ENCODE assay signal across 7 cellular contexts in genomic region chr19:12064266-12065099, GRCh38. TPM values are rescaled to one million over a fixed set of nuclear protein-coding genes. Genes with fewer than 3 reads are reported as not detected.
DNase-seq lines count a peak whose midpoint lies in the region; ATAC-seq and TF ChIP-seq lines count a peak whose summit lies in the region.

ZNF844 (plus strand) TSS chr19:12064731; CDS start chr19:12064874, 143 bp downstream.

- TF ChIP-seq CTCF in RWPE2 (IDR thresholded peaks at IDR 0.05; ENCODE audit: poor library complexity, severe bottlenecking) (no peak), gastroesophageal sphincter (IDR thresholded peaks at IDR 0.05) (no peak)

- H3K36me3 ChIP-seq in RWPE2 (ENCODE audit: low read depth), result no peaks in the 10 kb centered on the region; the same call in 1 of the 2 replicates
- peaks cover 0 to 24% of the 10 kb centered on the region in 2 donors for H3K36me3 ChIP-seq in gastroesophageal sphincter
- peaks cover 18% of the 10 kb centered on the region for H3K36me3 ChIP-seq in neuron (ENCODE audit: insufficient read depth, low read length)

- H3K4me1 ChIP-seq in RWPE2 (ENCODE audit: insufficient read depth, poor library complexity, severe bottlenecking), result no peaks in the 10 kb centered on the region
- H3K4me1 ChIP-seq in gastroesophageal sphincter, result peaks cover 0 to 26% (median 4%) of the 10 kb centered on the region in 3 donors
- peaks cover 6% of the 10 kb centered on the region for H3K4me1 ChIP-seq in neuron (ENCODE audit: insufficient read depth, low read length)

- H3K9me3 ChIP-seq in RWPE2 (ENCODE audit: severe bottlenecking) (peaks cover 2% of the 10 kb centered on the region), gastroesophageal sphincter (peaks cover 0 to 39% (median 1%) of the 10 kb centered on the region in 3 donors), neuron (ENCODE audit: low read length) (peaks cover 26% of the 10 kb centered on the region)

- peak within 1 kb of the TSS; percentile 75 for H3K4me3 Mint-ChIP-seq in activated naive CD4-positive, alpha-beta T cell treated with anti-CD3 and anti-CD28 coated beads, Interleukin-2, amount 10 ng/mL, durations not matched to agents 7 days and 5 days
- peak within 1 kb of the TSS; percentile 88 to 94 for H3K4me3 Mint-ChIP-seq in stimulated activated naive CD8-positive, alpha-beta T cell treated with anti-CD3 and anti-CD28 coated beads, Interleukin-15, amount 100 ng/mL, for 72 hours

- H3K36me3 Mint-ChIP-seq in activated naive CD4-positive, alpha-beta T cell treated with anti-CD3 and anti-CD28 coated beads, Interleukin-2, amount 10 ng/mL, durations not matched to agents 7 days and 5 days, result peaks cover 6% of the 10 kb centered on the region

- H3K27me3 ChIP-seq in RWPE2 (ENCODE audit: insufficient read depth, poor library complexity, severe bottlenecking) (no peaks in the 10 kb centered on the region), gastroesophageal sphincter (no peaks in the 10 kb centered on the region), neuron (ENCODE audit: insufficient read depth, low read length) (no peaks in the 10 kb centered on the region)

- peaks cover 13% of the 10 kb centered on the region for H3K9me3 Mint-ChIP-seq in activated naive CD4-positive, alpha-beta T cell treated with anti-CD3 and anti-CD28 coated beads, Interleukin-2, amount 10 ng/mL, durations not matched to agents 7 days and 5 days
- H3K9me3 Mint-ChIP-seq in stimulated activated naive CD8-positive, alpha-beta T cell treated with anti-CD3 and anti-CD28 coated beads, Interleukin-15, amount 100 ng/mL, for 72 hours, result peaks cover 4 to 13% of the 10 kb centered on the region in 2 donors

- H3K27me3 Mint-ChIP-seq in activated naive CD4-positive, alpha-beta T cell treated with anti-CD3 and anti-CD28 coated beads, Interleukin-2, amount 10 ng/mL, durations not matched to agents 7 days and 5 days, result peaks cover 2% of the 10 kb centered on the region
- no peaks in the 10 kb centered on the region for H3K27me3 Mint-ChIP-seq in stimulated activated naive CD8-positive, alpha-beta T cell treated with anti-CD3 and anti-CD28 coated beads, Interleukin-15, amount 100 ng/mL, for 72 hours

- TF ChIP-seq EP300 in gastroesophageal sphincter (IDR thresholded peaks at IDR 0.05), result no peak

- CTCF ChIA-PET in activated naive CD4-positive, alpha-beta T cell treated with anti-CD3 and anti-CD28 coated beads, Interleukin-2, amount 10 ng/mL, durations not matched to agents 7 days and 5 days (lab: Charles Lee), result no interaction called here

- peaks cover 7% of the 10 kb centered on the region for H3K4me1 Mint-ChIP-seq in activated naive CD4-positive, alpha-beta T cell treated with anti-CD3 and anti-CD28 coated beads, Interleukin-2, amount 10 ng/mL, durations not matched to agents 7 days and 5 days
- H3K4me1 Mint-ChIP-seq in stimulated activated naive CD8-positive, alpha-beta T cell treated with anti-CD3 and anti-CD28 coated beads, Interleukin-15, amount 100 ng/mL, for 72 hours, result peaks cover 10% of the 10 kb centered on the region

- peak within 1 kb of the TSS; percentile 67 for H3K4me3 ChIP-seq in RWPE2 (ENCODE audit: severe bottlenecking)
- H3K4me3 ChIP-seq in gastroesophageal sphincter, result peak within 1 kb of the TSS; percentile 78 to 98
- peak within 1 kb of the TSS; percentile 53 for H3K4me3 ChIP-seq in neuron (ENCODE audit: low read length)

- peak; percentile 88 for DNase-seq in RWPE2 (ENCODE audit: low spot score)
- peak; percentile 73 for DNase-seq in activated naive CD4-positive, alpha-beta T cell treated with anti-CD3 and anti-CD28 coated beads, Interleukin-2, amount 10 ng/mL, durations not matched to agents 7 days and 5 days
- DNase-seq in stimulated activated naive CD8-positive, alpha-beta T cell treated with anti-CD3 and anti-CD28 coated beads, Interleukin-15, amount 100 ng/mL, for 72 hours, result peak; percentile 74 to 85

- 0 to 4% methylated on average over 6 to 11 of the region's 50 CpGs for WGBS in gastroesophageal sphincter (ENCODE audit: low coverage in 1 of 2), 2 donors

- ATAC-seq in GM18517 (IDR thresholded peaks at IDR 0.05; ENCODE audit: unreplicated experiment) (peak; percentile 57), HG03159 (IDR thresholded peaks at IDR 0.05; ENCODE audit: unreplicated experiment) (peak; percentile 82), RWPE2 (ENCODE audit: low read depth) (peak; percentile 93), gastroesophageal sphincter (peak; percentile 99)
- peak; percentile 92 for ATAC-seq in stimulated activated naive CD8-positive, alpha-beta T cell treated with anti-CD3 and anti-CD28 coated beads, Interleukin-15, amount 100 ng/mL, for 72 hours

- TF ChIP-seq POLR2A in gastroesophageal sphincter (IDR thresholded peaks at IDR 0.05), result peak; percentile 88 to 91

- H3K27ac Mint-ChIP-seq in activated naive CD4-positive, alpha-beta T cell treated with anti-CD3 and anti-CD28 coated beads, Interleukin-2, amount 10 ng/mL, durations not matched to agents 7 days and 5 days, result peak within 1 kb of the TSS; percentile 68
- H3K27ac Mint-ChIP-seq in stimulated activated naive CD8-positive, alpha-beta T cell treated with anti-CD3 and anti-CD28 coated beads, Interleukin-15, amount 100 ng/mL, for 72 hours, result peak within 1 kb of the TSS; percentile 89 to 90

- no peak within 1 kb of the TSS for H2AFZ ChIP-seq in neuron (ENCODE audit: low read depth, low read length)

- H3K27ac ChIP-seq in RWPE2 (ENCODE audit: poor library complexity, severe bottlenecking) (peak within 1 kb of the TSS; percentile 46), gastroesophageal sphincter (peak within 1 kb of the TSS; percentile 87 to 97 (median 96))

RNA-seq across cellular contexts. Expression of gene ZNF844, which starts in this region (rescaled TPM):
- 10 to 100 TPM in 2 of 4 donors, 1 to 10 TPM in 2; 8.0 to 19.0 (median 9.9) TPM for total RNA-seq in gastroesophageal sphincter

Comparison
In these comparisons a context has a peak if more than half of its experiments do, and no peak if none do; other contexts are left out.
1. Peak in every context shown above with its lines: DNase-seq, ATAC-seq, H3K4me3 ChIP-seq and H3K27ac ChIP-seq.